ENCODE assay signal across 18 cellular contexts in the genomic region with DNA sequence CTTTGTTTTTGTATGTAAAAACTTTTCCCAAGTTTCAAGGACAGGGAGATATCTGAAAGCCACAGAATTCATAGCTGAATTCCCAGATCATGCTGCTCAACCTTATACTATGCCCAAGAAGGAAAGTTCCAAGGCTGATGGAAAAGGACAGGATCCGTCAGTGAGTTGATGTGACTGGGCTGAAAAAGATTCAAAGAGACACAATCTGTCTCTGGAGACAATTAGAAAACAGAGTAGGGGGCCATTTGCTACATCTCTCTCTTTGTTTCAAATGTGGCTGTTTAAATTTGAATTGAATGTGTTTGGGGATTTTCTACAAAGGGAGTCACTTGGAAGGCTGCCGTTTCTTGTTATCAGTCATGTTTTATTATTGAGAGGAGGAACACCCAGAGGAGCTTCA.
DNase-seq lines count a peak whose midpoint lies in the region; ATAC-seq, FAIRE-seq and TF ChIP-seq lines count a peak whose summit lies in the region.
"Had no signal": no experiment of that assay in that cellular context is flagged by ENCODE, and none has a peak within 500 bp of the region (broad histone marks: within the 10 kb centered on the region; RNA-seq: fewer than 3 reads in every experiment).

No MANE protein-coding gene starts in this region.

- no peak overlapping the region for H2BK5ac ChIP-seq in H1 (ENCODE audit: low read depth, low read length)

- TF ChIP-seq RAD21 in H1 (IDR thresholded peaks at IDR 0.05 in 1 of 2, conservative IDR thresholded peaks at IDR 0.05 in 1 of 2; ENCODE audit: low read depth in 2 of 2, low read length in 2 of 2) = no peak

- H2BK20ac ChIP-seq in H1 (ENCODE audit: low read length) = no peak overlapping the region

- H3K4me1 ChIP-seq in HUES48 (ENCODE audit: control insufficient read depth, insufficient read depth, low read length) (peaks cover 46% of the 10 kb centered on the region), H1 (replicated peaks in 1 of 4; ENCODE audit: control insufficient read depth in 3 of 4, insufficient read depth in 4 of 4, low read length in 3 of 4) (peaks cover 0 to 13% (median 12%) of the 10 kb centered on the region in 4 experiments; a peak in 5 of 7 replicates), neural progenitor cell (peaks cover 40% of the 10 kb centered on the region)

- H3K4ac ChIP-seq in H1 (replicated peaks; ENCODE audit: insufficient read length, low read depth, low read length) = no peak overlapping the region

- no peak overlapping the region for H4K5ac ChIP-seq in H1 (ENCODE audit: insufficient read length, low read depth, low read length)

- no peaks in the 10 kb centered on the region for H3K79me1 ChIP-seq in H1 (ENCODE audit: low read depth, low read length)

- no peaks in the 10 kb centered on the region for H3K23me2 ChIP-seq in H1 (ENCODE audit: low read depth, low read length)

- no peak for TF ChIP-seq EP300 in H1 (IDR thresholded peaks at IDR 0.05; ENCODE audit: borderline replicate concordance in 1 of 2, low read depth in 2 of 2, low read length in 2 of 2)

- peaks cover 2% of the 10 kb centered on the region for H3K27me3 Mint-ChIP-seq in neural progenitor cell (ENCODE audit: insufficient read depth, low read depth)
- H3K27me3 Mint-ChIP-seq: CD4-positive, alpha-beta memory T cell had no signal

- no peak overlapping the region for H2BK12ac ChIP-seq in H1 (ENCODE audit: low read depth, low read length)

- POLR2A ChIA-PET in H1 (lab: Charles Lee; ENCODE audit: partially characterized antibody) = interaction anchor here (1.2 to 2.5 kb wide), 2 partner anchors 10 to 19 kb away, joined by 4 to 6 read pairs; no protein-coding TSS in a partner anchor

- H4K8ac ChIP-seq in H1 (ENCODE audit: extremely low read depth, insufficient read depth, low read length) = no peak overlapping the region

- peaks cover 2% of the 10 kb centered on the region for H3K4me1 Mint-ChIP-seq in neural progenitor cell
- H3K4me1 Mint-ChIP-seq: CD4-positive, alpha-beta memory T cell had no signal

- H2AK5ac ChIP-seq in H1 (ENCODE audit: low read depth, low read length) = no peak overlapping the region

- no peak overlapping the region for H4K91ac ChIP-seq in H1 (replicated peaks; ENCODE audit: insufficient read length, low read length)

- H3K79me2 ChIP-seq in H1 (ENCODE audit: control insufficient read depth in 1 of 2, insufficient read depth in 2 of 2, low read length in 2 of 2) (no peaks in the 10 kb centered on the region), neural progenitor cell (ENCODE audit: low read depth) (no peaks in the 10 kb centered on the region)

- DNase-seq in H1 (ENCODE audit: low read depth in 1 of 2, low spot score in 2 of 2) (no peak), neural progenitor cell (ENCODE audit: low spot score) (peak; percentile 8), islet precursor cell (no peak)
- no peak for DNase-seq in stimulated activated naive CD4-positive, alpha-beta T cell (lab: John Stamatoyannopoulos, UW)
- DNase-seq: C1 segment of cervical spinal cord; Calu3; CD4-positive, alpha-beta memory T cell; COR-L47; DMS53; DMS79 treated with DMSO at 0.1 percent for 48 hours; GF-D8; GM23248 had no signal

- H3K27me3 ChIP-seq in HUES48 (ENCODE audit: control insufficient read depth, insufficient read depth, low read length) (no peaks in the 10 kb centered on the region), H1 (replicated peaks in 1 of 4; ENCODE audit: control insufficient read depth in 3 of 4, extremely low read depth in 1 of 4, insufficient read depth in 3 of 4, low read length in 3 of 4) (no peaks in the 10 kb centered on the region), neural progenitor cell (no peaks in the 10 kb centered on the region)

- H3K23ac ChIP-seq in H1 (ENCODE audit: insufficient read length) = no peak overlapping the region

- no peak overlapping the region for H2BK15ac ChIP-seq in H1 (ENCODE audit: low read length)

- no peak overlapping the region for H2BK120ac ChIP-seq in H1 (replicated peaks; ENCODE audit: low read depth, low read length)

- WGBS in H1 (ENCODE audit: extremely low coverage in 1 of 2, insufficient coverage in 1 of 2, insufficient read length in 1 of 2, insufficient replicate concordance in 2 of 2, low coverage in 1 of 2, low lambda C conversion rate in 2 of 2, missing lambda C conversion rate in 1 of 2), 2 experiments = 53% methylated on average over 2 of the region's 2 CpGs; no CpG with 5 or more reads in 1 of the 2 experiments

- peaks cover 7% of the 10 kb centered on the region for H3F3A ChIP-seq in neural progenitor cell (ENCODE audit: low read depth)

- H3K4me2 ChIP-seq in H1 (ENCODE audit: insufficient read depth in 1 of 2, low read depth in 2 of 2, low read length in 2 of 2) (peak overlapping the region in 1 of 2 experiments; percentile 27; a peak in 1 of 4 replicates), neural progenitor cell (peak overlapping the region; percentile 45)

- no peak for TF ChIP-seq CTCF in H1 (IDR thresholded peaks at IDR 0.05; ENCODE audit: control extremely low read depth in 1 of 3, insufficient read depth in 1 of 3, low read depth in 1 of 3, low read length in 3 of 3)
- TF ChIP-seq CTCF in neural progenitor cell (IDR thresholded peaks at IDR 0.05) = no peak

- no peak for TF ChIP-seq POLR2A in H1 (IDR thresholded peaks at IDR 0.05; ENCODE audit: control extremely low read depth in 1 of 2, low read depth in 2 of 2, low read length in 2 of 2)

- H3K18ac ChIP-seq in H1 (ENCODE audit: extremely low read depth, low read length) = no peak overlapping the region

- H3K36me3 Mint-ChIP-seq in neural progenitor cell = no peaks in the 10 kb centered on the region
- H3K36me3 Mint-ChIP-seq: CD4-positive, alpha-beta memory T cell had no signal

- no peak overlapping the region for H3K4me3 Mint-ChIP-seq in neural progenitor cell
- H3K4me3 Mint-ChIP-seq: CD4-positive, alpha-beta memory T cell had no signal

- CTCF ChIA-PET in H1 (lab: Charles Lee; ENCODE audit: partially characterized antibody) = interaction anchor here (0.9 to 1.1 kb wide), 2 partner anchors 12 to 134 kb away, joined by 3 read pairs; no protein-coding TSS in a partner anchor

- no peak for FAIRE-seq in H1 (lab: Jason Lieb, UNC)
- FAIRE-seq: GM12891, GM18507, H54 had no signal

- H2AFZ ChIP-seq in H1 (ENCODE audit: low read length) (peak overlapping the region; percentile 36; the same call in 1 of the 2 replicates), neural progenitor cell (replicated peaks) (peak overlapping the region; percentile 79)
- H2AFZ ChIP-seq: GM23248 had no signal

- H3K9ac ChIP-seq in HUES48 (ENCODE audit: low read depth, low read length) (no peak overlapping the region), H1 (replicated peaks in 1 of 4; ENCODE audit: extremely low read depth in 1 of 4, low read depth in 3 of 4, low read length in 3 of 4) (no peak overlapping the region), neural progenitor cell (no peak overlapping the region)
- H3K9ac ChIP-seq: GM23248 had no signal

- H3K4me3 ChIP-seq in HUES48 (ENCODE audit: low read depth, low read length) (no peak overlapping the region), H1 (ENCODE audit: extremely low read depth in 1 of 4, insufficient read depth in 2 of 4, low read depth in 3 of 4, low read length in 4 of 4) (no peak overlapping the region), neural progenitor cell (no peak overlapping the region)
- H3K4me3 ChIP-seq: GM23248 had no signal

- no peak for ATAC-seq in HG03460 (IDR thresholded peaks at IDR 0.05; ENCODE audit: unreplicated experiment)
- ATAC-seq: HCT116 had no signal

- no peaks in the 10 kb centered on the region for H3K9me3 ChIP-seq in HUES48 (ENCODE audit: control insufficient read depth, insufficient read depth, low read length)
- no peaks in the 10 kb centered on the region for H3K9me3 ChIP-seq in H1 (ENCODE audit: insufficient read depth in 2 of 2, low read depth in 1 of 2, low read length in 1 of 2)
- H3K9me3 ChIP-seq in neural progenitor cell (ENCODE audit: low read depth) = peaks cover 2% of the 10 kb centered on the region

- peak overlapping the region; percentile 54 for H3K27ac ChIP-seq in HUES48 (ENCODE audit: low read depth, low read length)
- no peak overlapping the region for H3K27ac ChIP-seq in H1 (ENCODE audit: low read depth, low read length)
- no peak overlapping the region for H3K27ac ChIP-seq in neural progenitor cell
- H3K27ac ChIP-seq: GM23248 had no signal

- H3K9me3 Mint-ChIP-seq in neural progenitor cell = no peaks in the 10 kb centered on the region

- H4K20me1 ChIP-seq in H1 (replicated peaks in 1 of 2; ENCODE audit: control insufficient read depth in 1 of 2, insufficient read depth in 2 of 2, low read length in 2 of 2) = no peaks in the 10 kb centered on the region
- H4K20me1 ChIP-seq in neural progenitor cell (ENCODE audit: low read depth) = no peaks in the 10 kb centered on the region

- no peak overlapping the region for H3K27ac Mint-ChIP-seq in neural progenitor cell
- H3K27ac Mint-ChIP-seq: CD4-positive, alpha-beta memory T cell had no signal

- no peak overlapping the region for H3K56ac ChIP-seq in H1 (replicated peaks; ENCODE audit: insufficient read length, low read depth, low read length)

- H3K36me3 ChIP-seq in HUES48 (ENCODE audit: control insufficient read depth, insufficient read depth, low read length) (no peaks in the 10 kb centered on the region), H1 (ENCODE audit: control insufficient read depth in 2 of 4, insufficient read depth in 4 of 4, low read length in 3 of 4) (no peaks in the 10 kb centered on the region), neural progenitor cell (no peaks in the 10 kb centered on the region)

- no peak overlapping the region for H3K14ac ChIP-seq in H1 (ENCODE audit: insufficient read length)

TF ChIP-seq in H1, 55 proteins besides CTCF, POLR2A, EP300 and RAD21:
- TF ChIP-seq SP4 (IDR thresholded peaks at IDR 0.05; ENCODE audit: low read length) (no peak), CBX8 (IDR thresholded peaks at IDR 0.05; ENCODE audit: borderline replicate concordance, low read depth, low read length) (no peak), NANOG (IDR thresholded peaks at IDR 0.05; ENCODE audit: insufficient read depth, low read depth, low read length, poor library complexity, severe bottlenecking) (no peak), ASH2L (IDR thresholded peaks at IDR 0.05; ENCODE audit: low read length) (no peak), POLR2AphosphoS5 (IDR thresholded peaks at IDR 0.05; ENCODE audit: low read depth, low read length) (no peak), BCL11A (IDR thresholded peaks at IDR 0.05; ENCODE audit: low read depth in 2 of 2, low read length in 2 of 2) (no peak), SUZ12 (IDR thresholded peaks at IDR 0.05; ENCODE audit: low read length) (no peak), SIX5 (IDR thresholded peaks at IDR 0.05; ENCODE audit: low read depth, low read length) (no peak), TCF12 (IDR thresholded peaks at IDR 0.05; ENCODE audit: low read depth, low read length) (no peak), NRF1 (IDR thresholded peaks at IDR 0.05; ENCODE audit: low read depth, low read length) (no peak), SP1 (IDR thresholded peaks at IDR 0.05; ENCODE audit: low read depth, low read length) (no peak), RFX5 (IDR thresholded peaks at IDR 0.05; ENCODE audit: borderline replicate concordance, low read depth, low read length) (no peak)
